In genomic region chr20:62530643-62531032, GRCh38 we compare ENCODE assay signal across 2 cellular contexts.
TF ChIP-seq lines count a peak whose summit lies in the region.

No MANE protein-coding gene starts in this region.

TF ChIP-seq in HCT116, 20 proteins besides CTCF, POLR2A, EP300 and RAD21:
- TF ChIP-seq ZNF274 (IDR thresholded peaks at IDR 0.05; ENCODE audit: low read depth, low read length) = no peak
- peak; percentile 29 for TF ChIP-seq TCF7L2 (IDR thresholded peaks at IDR 0.05; ENCODE audit: borderline replicate concordance, extremely low read depth, insufficient read depth, insufficient read length)
TF ChIP-seq in HCT116: peak in this region for 1.

TF ChIP-seq in K562, 482 proteins besides CTCF, POLR2A, EP300 and RAD21 (continues in another document):
- TF ChIP-seq DIDO1 (tag; IDR thresholded peaks at IDR 0.05; ENCODE audit: low read depth) (no peak), TSC22D4 (tag; IDR thresholded peaks at IDR 0.05) (no peak), ZNF318 (IDR thresholded peaks at IDR 0.05; ENCODE audit: borderline replicate concordance in 1 of 2, low read depth in 1 of 2) (no peak), BRF2 (IDR thresholded peaks at IDR 0.05; ENCODE audit: borderline replicate concordance, insufficient read depth, insufficient read length) (no peak), MBD2 (IDR thresholded peaks at IDR 0.05; ENCODE audit: borderline replicate concordance, low read depth) (0 out of 2 replicates have a peak, but pooled peaks have one; percentile 20), ATF6 (CRISPR knock-in tag; IDR thresholded peaks at IDR 0.05) (no peak), ATF3 (IDR thresholded peaks at IDR 0.05) (0 out of 2 replicates have a peak, but pooled peaks have one; percentile 10), ATF3 (CRISPR knock-in tag; conservative IDR thresholded peaks at IDR 0.05) (no peak), ARID1B (IDR thresholded peaks at IDR 0.05) (peak; percentile 50), ZNF282 (CRISPR knock-in tag; IDR thresholded peaks at IDR 0.05) (no peak), RCOR1 (IDR thresholded peaks at IDR 0.05; ENCODE audit: borderline replicate concordance in 1 of 2, low read depth in 2 of 2, low read length in 2 of 2) (no peak), ARHGAP35 (IDR thresholded peaks at IDR 0.05; ENCODE audit: partially characterized antibody) (no peak), ELF2 (CRISPR knock-in tag; IDR thresholded peaks at IDR 0.05) (no peak), FOSL1 (tag; conservative IDR thresholded peaks at IDR 0.05) (peak; percentile 71), ZNF431 (CRISPR knock-in tag; IDR thresholded peaks at IDR 0.05) (no peak), ESRRA (IDR thresholded peaks at IDR 0.05; ENCODE audit: borderline replicate concordance, low read depth) (peak; percentile 43; the same call in 1 of the 2 replicates), ZNF280A (IDR thresholded peaks at IDR 0.05; ENCODE audit: low read depth, partially characterized antibody) (no peak), NCOA2 (IDR thresholded peaks at IDR 0.05; ENCODE audit: partially characterized antibody in 2 of 2) (no peak), DDX20 (tag; IDR thresholded peaks at IDR 0.05; ENCODE audit: low read depth) (no peak), RBM34 (IDR thresholded peaks at IDR 0.05; ENCODE audit: borderline replicate concordance, insufficient read depth, low read length) (no peak), SNRNP70 (optimal IDR thresholded peaks at IDR 0.05; ENCODE audit: low read depth, low read length) (no peak), E2F6 (IDR thresholded peaks at IDR 0.05; ENCODE audit: borderline replicate concordance in 1 of 2, extremely low read depth in 1 of 2, insufficient read depth in 1 of 2, insufficient read length in 1 of 2, low read depth in 1 of 2, low read length in 1 of 2, poor library complexity in 1 of 2, severe bottlenecking in 1 of 2) (no peak), SP2 (IDR thresholded peaks at IDR 0.05; ENCODE audit: extremely low read depth, low read depth, low read length, poor library complexity, severe bottlenecking) (no peak), ZNF407 (IDR thresholded peaks at IDR 0.05; ENCODE audit: low read depth) (no peak), CC2D1A (IDR thresholded peaks at IDR 0.05) (no peak), ZNF77 (CRISPR knock-in tag; IDR thresholded peaks at IDR 0.05) (no peak), SMARCE1 (IDR thresholded peaks at IDR 0.05) (0 out of 2 replicates have a peak, but pooled peaks have one; percentile 26), ZNF717 (CRISPR knock-in tag; IDR thresholded peaks at IDR 0.05) (no peak), MAX (CRISPR knock-in tag; IDR thresholded peaks at IDR 0.05) (peak; percentile 17; the same call in 1 of the 2 replicates), HDAC1 (IDR thresholded peaks at IDR 0.05) (no peak), NR1H2 (CRISPR knock-in tag; IDR thresholded peaks at IDR 0.05) (no peak), GTF2A2 (tag; IDR thresholded peaks at IDR 0.05) (no peak), SOX6 (IDR thresholded peaks at IDR 0.05) (no peak), ZNF408 (CRISPR knock-in tag; IDR thresholded peaks at IDR 0.05; ENCODE audit: low read depth) (no peak), MAZ (CRISPR knock-in tag; conservative IDR thresholded peaks at IDR 0.05 in 1 of 2, IDR thresholded peaks at IDR 0.05 in 1 of 2) (0 out of 4 replicates have a peak, but pooled peaks of 1 of the 2 experiments have one; percentile 21)
